16 cellular contexts compared by ENCODE assay signal in genomic region chr2:6314218-6314855, GRCh38.
A peak's percentile ranks its signal among the peaks of the same experiment; 100 is the strongest.
DNase-seq lines count a peak whose midpoint lies in the region; ATAC-seq and TF ChIP-seq lines count a peak whose summit lies in the region.
"Had no signal": no experiment of that assay in that cellular context is flagged by ENCODE, and none has a peak within 500 bp of the region (broad histone marks: within the 10 kb centered on the region; RNA-seq: fewer than 3 reads in every experiment).

No MANE protein-coding gene starts in this region.

- no peaks in the 10 kb centered on the region for H3K27me3 ChIP-seq in DOHH2 (ENCODE audit: control insufficient read depth, low read length)

- H3K9me3 ChIP-seq in DOHH2 (ENCODE audit: control insufficient read depth, insufficient read depth, low read length) (peaks cover 19% of the 10 kb centered on the region), OCI-LY7 (ENCODE audit: low read length) (peaks cover 22% of the 10 kb centered on the region; the same call in 1 of the 2 replicates)

- no peaks in the 10 kb centered on the region for H4K20me1 ChIP-seq in DOHH2 (ENCODE audit: control insufficient read depth, insufficient read depth, low read depth, low read length)
- no peaks in the 10 kb centered on the region for H4K20me1 ChIP-seq in OCI-LY7 (ENCODE audit: insufficient read depth, low read length)

- BruUV-seq in OCI-LY7 (replicated peaks; lab: Mats Ljungman, UMichigan) = no TSS peak

- POLR2A ChIA-PET in OCI-LY7 (lab: Charles Lee) = interaction anchor here (0.6 to 11.0 kb wide), 4 partner anchors 11 to 38 kb away, joined by 3 to 285 read pairs (median 4); no protein-coding TSS in a partner anchor

- H3K4me3 ChIP-seq in DOHH2 (ENCODE audit: low read length) (peak overlapping the region; percentile 24), OCI-LY7 (ENCODE audit: low read depth, low read length, poor library complexity, severe bottlenecking) (no peak overlapping the region)
- H3K4me3 ChIP-seq: GM23338, K562 had no signal

- DNase-seq in OCI-LY7 (ENCODE audit: low spot score) (no peak), astrocyte of the hippocampus (ENCODE audit: low read depth, low spot score) (peak; percentile 34), NCI-H146 treated with DMSO at 0.1 percent for 48 hours (lab: John Stamatoyannopoulos, UW; ENCODE audit: unreplicated experiment) (no peak)
- DNase-seq: AML-193; CD8-positive, alpha-beta T cell; COR-L47; DMS 273 treated with DMSO at 0.1 percent for 48 hours; DMS53; DND-41; HCEC 1CT; IMR-90 had no signal

- H3K4me2 ChIP-seq in DOHH2 (ENCODE audit: low read length) (peak overlapping the region; percentile 37), OCI-LY7 (ENCODE audit: low read length) (no peak overlapping the region)
- H3K4me2 ChIP-seq: GM23338 had no signal

- no peak overlapping the region for H3K27ac ChIP-seq in DOHH2 (ENCODE audit: low read depth, low read length)
- H3K27ac ChIP-seq in OCI-LY7 (ENCODE audit: low read depth, low read length, poor library complexity, severe bottlenecking) = no peak overlapping the region

- CTCF ChIA-PET in OCI-LY7 (lab: Charles Lee; ENCODE audit: unreplicated experiment) = interaction anchor here (1.5 kb wide), 1 partner anchor 25 kb away, joined by 3 read pairs; no protein-coding TSS in a partner anchor

- H3K36me3 ChIP-seq in DOHH2 (ENCODE audit: control insufficient read depth, low read length) (peaks cover 25% of the 10 kb centered on the region), OCI-LY7 (ENCODE audit: insufficient read depth, low read length) (peaks cover 19% of the 10 kb centered on the region)

- TF ChIP-seq CTCF in DOHH2 (IDR thresholded peaks at IDR 0.05; ENCODE audit: low read depth, low read length, poor library complexity, severe bottlenecking) (no peak), OCI-LY7 (conservative IDR thresholded peaks at IDR 0.05; ENCODE audit: low read length) (no peak)

- H3K9me2 ChIP-seq in DOHH2 (replicated peaks; ENCODE audit: control insufficient read depth, low read length) (no peaks in the 10 kb centered on the region), OCI-LY7 (ENCODE audit: insufficient read depth, low read length) (no peaks in the 10 kb centered on the region)

- H3K4me1 ChIP-seq in DOHH2 (ENCODE audit: control insufficient read depth, low read length) (peaks cover 56% of the 10 kb centered on the region), OCI-LY7 (ENCODE audit: insufficient read depth, low read length, poor library complexity, severe bottlenecking) (peaks cover 57% of the 10 kb centered on the region)

- H3F3A ChIP-seq in DOHH2 (ENCODE audit: control insufficient read depth, insufficient read depth) = peaks cover 19% of the 10 kb centered on the region

- ATAC-seq in SK-N-SH treated with all-trans-retinoic acid at 6 μM for 48 hours (no peak), HG03460 (IDR thresholded peaks at IDR 0.05; ENCODE audit: unreplicated experiment) (no peak)
- ATAC-seq: CD8-positive, alpha-beta T cell; GM23338; K562 had no signal

- H3K79me2 ChIP-seq in DOHH2 (ENCODE audit: control insufficient read depth, low read length) = no peaks in the 10 kb centered on the region
- no peaks in the 10 kb centered on the region for H3K79me2 ChIP-seq in OCI-LY7 (ENCODE audit: insufficient read depth, low read depth, low read length)

- H2AFZ ChIP-seq in OCI-LY7 (ENCODE audit: low read length) = peak overlapping the region; percentile 47; the same call in 1 of the 2 replicates
- H2AFZ ChIP-seq: GM23338 had no signal

- intact Hi-C loops in OCI-LY7 (cut with micrococcal nuclease; ENCODE audit: unreplicated experiment) = no loop called here

TF ChIP-seq in SK-N-SH treated with all-trans-retinoic acid at 6 μM for 48 hours, 23 proteins besides CTCF, POLR2A, EP300 and RAD21:
- no peak for TF ChIP-seq ESRRG (CRISPR knock-in tag; IDR thresholded peaks at IDR 0.05)
- no peak for TF ChIP-seq ZC3H10 (CRISPR knock-in tag; IDR thresholded peaks at IDR 0.05)
- no peak for TF ChIP-seq PPARA (CRISPR knock-in tag; IDR thresholded peaks at IDR 0.05; ENCODE audit: borderline replicate concordance)
- TF ChIP-seq CREB5 (CRISPR knock-in tag; IDR thresholded peaks at IDR 0.05; ENCODE audit: low read depth) = no peak
- TF ChIP-seq RARB (CRISPR knock-in tag; IDR thresholded peaks at IDR 0.05) = no peak
